Comparison of ENCODE assay signal across 10 cellular contexts in the genomic region with DNA sequence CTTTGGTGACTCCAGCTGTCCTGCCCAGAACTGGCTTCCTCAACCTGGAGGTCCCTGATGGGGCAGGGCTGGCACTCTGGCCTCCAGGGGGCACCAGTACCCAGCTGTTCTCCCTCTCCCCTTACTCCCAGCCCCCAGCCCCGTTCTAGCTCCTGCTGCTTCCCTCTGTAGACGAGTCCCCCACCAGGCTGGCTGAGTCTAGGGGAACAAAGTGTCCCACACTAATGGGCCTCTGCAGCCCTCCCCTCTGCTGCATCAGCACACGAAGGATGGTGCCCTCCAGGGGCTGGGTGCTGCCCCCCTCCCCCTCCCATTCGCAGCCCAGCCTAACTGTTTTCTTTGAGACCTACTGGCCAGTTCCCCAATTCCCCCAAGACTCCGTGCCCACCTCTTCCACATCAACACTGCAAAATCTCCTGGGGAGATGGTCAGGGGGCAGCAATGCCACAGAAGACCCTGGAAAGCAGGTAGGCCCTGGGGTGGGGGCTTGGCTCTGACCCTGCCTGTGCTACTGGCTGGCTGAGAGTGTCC. TPM values are rescaled to one million over a fixed set of nuclear protein-coding genes. Genes with fewer than 3 reads are reported as not detected.
A peak's percentile ranks its signal among the peaks of the same experiment; 100 is the strongest.
DNase-seq lines count a peak whose midpoint lies in the region; ATAC-seq and TF ChIP-seq lines count a peak whose summit lies in the region.
"Had no signal": no experiment of that assay in that cellular context is flagged by ENCODE, and none has a peak within 500 bp of the region (broad histone marks: within the 10 kb centered on the region; RNA-seq: fewer than 3 reads in every experiment).

No MANE protein-coding gene starts in this region.

- H3K36me3 ChIP-seq in breast epithelium (no peaks in the 10 kb centered on the region), MM.1S (replicated peaks; ENCODE audit: insufficient read depth, low read length) (no peaks in the 10 kb centered on the region), smooth muscle cell (ENCODE audit: low read depth) (no peaks in the 10 kb centered on the region)

- no peak overlapping the region for H2AFZ ChIP-seq in MM.1S (ENCODE audit: low read length)
- no peak overlapping the region for H2AFZ ChIP-seq in smooth muscle cell (ENCODE audit: low read depth)

- H3K9me2 ChIP-seq in MM.1S (replicated peaks; ENCODE audit: insufficient read depth, low read length): no peaks in the 10 kb centered on the region

- no peak for TF ChIP-seq POLR2A in breast epithelium (IDR thresholded peaks at IDR 0.05)

- H4K20me1 ChIP-seq in MM.1S (ENCODE audit: insufficient read depth, low read length): no peaks in the 10 kb centered on the region
- H4K20me1 ChIP-seq in smooth muscle cell (ENCODE audit: low read depth): no peaks in the 10 kb centered on the region

- H3K27me3 ChIP-seq in breast epithelium (peaks cover 0 to 48% of the 10 kb centered on the region in 2 donors), MM.1S (replicated peaks; ENCODE audit: insufficient read depth, low read length) (peaks cover 21% of the 10 kb centered on the region), smooth muscle cell (ENCODE audit: low read depth) (peaks cover 81% of the 10 kb centered on the region)

- H3K4me3 Mint-ChIP-seq in MCF 10A (ENCODE audit: unreplicated experiment): no peak overlapping the region

- H3K36me3 Mint-ChIP-seq in MCF 10A (ENCODE audit: insufficient read depth, unreplicated experiment): no peaks in the 10 kb centered on the region

- POLR2A ChIA-PET in MCF 10A (lab: Yijun Ruan, JAX): interaction anchor here (0.7 kb wide), 1 partner anchor 14 kb away, joined by 6 read pairs; no protein-coding TSS in a partner anchor

- no peak for ATAC-seq in HG02973 (IDR thresholded peaks at IDR 0.05; ENCODE audit: unreplicated experiment)

- no peak overlapping the region for H3K4me2 ChIP-seq in MM.1S (ENCODE audit: low read depth, low read length)
- H3K4me2 ChIP-seq in smooth muscle cell: no peak overlapping the region

- no peaks in the 10 kb centered on the region for H3K9me3 ChIP-seq in breast epithelium
- H3K9me3 ChIP-seq in MM.1S (replicated peaks; ENCODE audit: insufficient read depth, low read length): no peaks in the 10 kb centered on the region
- no peaks in the 10 kb centered on the region for H3K9me3 ChIP-seq in smooth muscle cell (replicated peaks; ENCODE audit: low read depth)

- DNase-seq in MCF 10A (ENCODE audit: unreplicated experiment): peak; percentile 35
- no peak for DNase-seq in breast epithelium (ENCODE audit: low spot score in 2 of 2)
- no peak for DNase-seq in MM.1S
- DNase-seq in dermis blood vessel endothelial cell: peak; percentile 30
- no peak for DNase-seq in smooth muscle cell (lab: John Stamatoyannopoulos, UW; ENCODE audit: unreplicated experiment)
- DNase-seq in A172 (ENCODE audit: low spot score): no peak
- no peak for DNase-seq in NCI-H1105 (lab: John Stamatoyannopoulos, UW)
- DNase-seq: NCI-H1436 treated with DMSO at 0.1 percent for 48 hours had no signal

- CTCF ChIA-PET in MCF 10A (lab: Yijun Ruan, JAX): interaction anchor here (0.5 to 2.5 kb wide), 14 partner anchors 9 to 427 kb away, joined by 3 to 10 read pairs (median 3); no protein-coding TSS in a partner anchor

- H3K4me1 Mint-ChIP-seq in MCF 10A (ENCODE audit: insufficient read depth, unreplicated experiment): peaks cover 8% of the 10 kb centered on the region

- H3F3A ChIP-seq in MM.1S (ENCODE audit: insufficient read depth, low read length) (no peaks in the 10 kb centered on the region), smooth muscle cell (ENCODE audit: low read depth) (no peaks in the 10 kb centered on the region)

- BruUV-seq in MCF 10A (replicated peaks; lab: Mats Ljungman, UMichigan): no TSS peak

- TF ChIP-seq CTCF in MCF 10A (IDR thresholded peaks at IDR 0.05; ENCODE audit: unreplicated experiment) (peak; percentile 29), breast epithelium (IDR thresholded peaks at IDR 0.05) (no peak), MM.1S (IDR thresholded peaks at IDR 0.05; ENCODE audit: low read length) (peak; percentile 42), smooth muscle cell (IDR thresholded peaks at IDR 0.05; ENCODE audit: borderline replicate concordance, insufficient read depth, poor library complexity, severe bottlenecking) (peak; percentile 37)

- no peak overlapping the region for H3K4me3 ChIP-seq in breast epithelium
- no peak overlapping the region for H3K4me3 ChIP-seq in MM.1S (ENCODE audit: low read length)
- H3K4me3 ChIP-seq in smooth muscle cell: no peak overlapping the region

- no peak overlapping the region for H3K9ac ChIP-seq in MM.1S (ENCODE audit: low read length)
- no peak overlapping the region for H3K9ac ChIP-seq in smooth muscle cell (ENCODE audit: low read depth)

- H3K27ac ChIP-seq in breast epithelium (no peak overlapping the region), MM.1S (ENCODE audit: low read length) (no peak overlapping the region), smooth muscle cell (ENCODE audit: low read depth) (no peak overlapping the region)

- intact Hi-C loops in MCF 10A (cut with micrococcal nuclease) (loop anchor here (1.0 kb wide), 1 partner anchor 64 kb away; no protein-coding TSS in a partner anchor), breast epithelium (cut with DNase I; ENCODE audit: low total_unique reads) (no loop called here)

- H3K4me1 ChIP-seq in breast epithelium: no peaks in the 10 kb centered on the region
- peaks cover 8% of the 10 kb centered on the region; the same call in 1 of the 2 replicates for H3K4me1 ChIP-seq in MM.1S (ENCODE audit: low read length)
- H3K4me1 ChIP-seq in smooth muscle cell (ENCODE audit: low read depth): no peaks in the 10 kb centered on the region

- no peak overlapping the region for H3K27ac Mint-ChIP-seq in MCF 10A (ENCODE audit: low read depth, unreplicated experiment)

- WGBS in smooth muscle cell (ENCODE audit: low lambda C conversion rate): 38% methylated on average over 5 of the region's 5 CpGs

- no peaks in the 10 kb centered on the region for H3K27me3 Mint-ChIP-seq in MCF 10A (ENCODE audit: insufficient read depth, unreplicated experiment)

- H3K79me2 ChIP-seq in MM.1S (ENCODE audit: low read length) (no peaks in the 10 kb centered on the region), smooth muscle cell (ENCODE audit: low read depth) (no peaks in the 10 kb centered on the region)

- no peaks in the 10 kb centered on the region for H3K9me3 Mint-ChIP-seq in MCF 10A (ENCODE audit: unreplicated experiment)

RNA-seq across cellular contexts. Expression of a gene that starts 4.2 kb away (rescaled TPM):
- total RNA-seq in MCF 10A (2022): not detected in 2 replicates
- total RNA-seq in breast epithelium: 1 to 10 TPM in 1 of 3 donors, under 1 TPM in 2; 0.16 to 1.5 (median 0.66) TPM
- not detected in 2 replicates for total RNA-seq in dermis blood vessel endothelial cell
- total RNA-seq in smooth muscle cell: 11.3 and 12.0 TPM in 2 replicates
- 10.9 and 13.2 TPM in 2 replicates for polyA plus RNA-seq in smooth muscle cell
- not detected in 2 replicates for total RNA-seq in A172 (2014; rRNA removed; shearing (Covaris generic))
- total RNA-seq: G401 had no signal

Comparison
In these comparisons a context has a peak if more than half of its experiments do, and no peak if none do; other contexts are left out.
1. DNase-seq: peak in MCF 10A (single experiment) and dermis blood vessel endothelial cell (single experiment); none in breast epithelium (0 of 2), MM.1S (single experiment), smooth muscle cell (single experiment), A172 (single experiment) and NCI-H1105 (single experiment).
2. CTCF ChIP-seq: peak in MCF 10A (single experiment), MM.1S (single experiment) and smooth muscle cell (single experiment); none in breast epithelium (0 of 3).